In genomic region chr3:188049890-188050530, GRCh38 we compare ENCODE assay signal across 9 cellular contexts.
DNase-seq lines count a peak whose midpoint lies in the region; ATAC-seq and TF ChIP-seq lines count a peak whose summit lies in the region.
"Had no signal": no experiment of that assay in that cellular context is flagged by ENCODE, and none has a peak within 500 bp of the region (broad histone marks: within the 10 kb centered on the region; RNA-seq: fewer than 3 reads in every experiment).

No MANE protein-coding gene starts in this region.

- DNase-seq in activated T-cell treated with anti-CD3 and anti-CD28 coated beads for 1 hour (ENCODE audit: low read depth) (peak; percentile 2), activated T-cell treated with anti-CD3 and anti-CD28 coated beads for 4 hours (no peak), thyroid gland (peak; percentile 13 to 21), NCI-H1105 treated with DMSO at 0.1 percent for 48 hours (lab: John Stamatoyannopoulos, UW) (no peak), foreskin melanocyte (no peak)
- DNase-seq in activated CD8-positive, alpha-beta T cell treated with anti-CD3 and anti-CD28 coated beads for 36 hours, result peak; percentile 47
- DNase-seq: NK-92 treated with Interleukin-12 subunit alpha and Interleukin-12 subunit beta, amount 100 ng/mL, for 24 hours had no signal

- peaks cover 8% of the 10 kb centered on the region for H3K4me1 Mint-ChIP-seq in activated CD8-positive, alpha-beta T cell treated with anti-CD3 and anti-CD28 coated beads for 36 hours (ENCODE audit: low read depth)

- CTCF ChIA-PET in activated CD8-positive, alpha-beta T cell treated with anti-CD3 and anti-CD28 coated beads for 36 hours (lab: Charles Lee), result interaction anchor here (0.9 to 2.7 kb wide), 3 partner anchors 10 to 303 kb away, joined by 3 to 10 read pairs (median 5); no protein-coding TSS in a partner anchor

- H3K9me3 ChIP-seq in gastroesophageal sphincter, result no peaks in the 10 kb centered on the region
- H3K9me3 ChIP-seq in thyroid gland, result no peaks in the 10 kb centered on the region

- TF ChIP-seq EP300 in gastroesophageal sphincter (IDR thresholded peaks at IDR 0.05), result no peak

- no peak overlapping the region for H3K27ac Mint-ChIP-seq in activated CD8-positive, alpha-beta T cell treated with anti-CD3 and anti-CD28 coated beads for 36 hours

- H3K27me3 ChIP-seq in gastroesophageal sphincter (no peaks in the 10 kb centered on the region), thyroid gland (no peaks in the 10 kb centered on the region)

- intact Hi-C loops in activated CD8-positive, alpha-beta T cell treated with anti-CD3 and anti-CD28 coated beads for 36 hours (cut with micrococcal nuclease), result loop anchor here (5.0 kb wide), 1 partner anchor 48 kb away; no protein-coding TSS in a partner anchor
- intact Hi-C loops in thyroid gland (cut with DNase I), result no loop called here

- H3K4me1 ChIP-seq in gastroesophageal sphincter (peaks cover 4 to 57% (median 11%) of the 10 kb centered on the region in 3 donors), thyroid gland (peaks cover 11 to 13% of the 10 kb centered on the region in 2 donors)

- no peak for TF ChIP-seq CTCF in activated CD8-positive, alpha-beta T cell treated with anti-CD3 and anti-CD28 coated beads for 36 hours (IDR thresholded peaks at IDR 0.05)
- TF ChIP-seq CTCF in gastroesophageal sphincter (IDR thresholded peaks at IDR 0.05), result no peak
- TF ChIP-seq CTCF in thyroid gland (IDR thresholded peaks at IDR 0.05), result no peak

- POLR2A ChIA-PET in activated CD8-positive, alpha-beta T cell treated with anti-CD3 and anti-CD28 coated beads for 36 hours (lab: Charles Lee), result interaction anchor here (0.8 to 0.9 kb wide), 2 partner anchors 9 to 180 kb away, joined by 3 to 4 read pairs; no protein-coding TSS in a partner anchor

- H3K9me3 Mint-ChIP-seq in activated CD8-positive, alpha-beta T cell treated with anti-CD3 and anti-CD28 coated beads for 36 hours, result no peaks in the 10 kb centered on the region

- WGBS in gastroesophageal sphincter (ENCODE audit: low coverage in 1 of 2), 2 donors, result 52 to 88% methylated on average over 5 to 8 of the region's 9 CpGs
- 74 to 84% methylated on average over 9 of the region's 9 CpGs for WGBS in thyroid gland, 2 donors

- H3K4me3 ChIP-seq in gastroesophageal sphincter, result no peak overlapping the region
- no peak overlapping the region for H3K4me3 ChIP-seq in thyroid gland (replicated peaks in 1 of 3)

- H3K36me3 Mint-ChIP-seq in activated CD8-positive, alpha-beta T cell treated with anti-CD3 and anti-CD28 coated beads for 36 hours (ENCODE audit: low read depth), result no peaks in the 10 kb centered on the region

- peak overlapping the region in 3 of 4 donors; percentile 22 to 98 (median 91) for H3K27ac ChIP-seq in gastroesophageal sphincter
- peak overlapping the region in 1 of 3 donors; percentile 92 for H3K27ac ChIP-seq in thyroid gland

- TF ChIP-seq POLR2A in gastroesophageal sphincter (IDR thresholded peaks at IDR 0.05) (no peak), thyroid gland (IDR thresholded peaks at IDR 0.05) (no peak)

- no peak overlapping the region for H3K4me3 Mint-ChIP-seq in activated CD8-positive, alpha-beta T cell treated with anti-CD3 and anti-CD28 coated beads for 36 hours

- H3K36me3 ChIP-seq in gastroesophageal sphincter (no peaks in the 10 kb centered on the region), thyroid gland (no peaks in the 10 kb centered on the region)

- H3K27me3 Mint-ChIP-seq in activated CD8-positive, alpha-beta T cell treated with anti-CD3 and anti-CD28 coated beads for 36 hours, result no peaks in the 10 kb centered on the region

- ATAC-seq in activated CD8-positive, alpha-beta T cell treated with anti-CD3 and anti-CD28 coated beads for 36 hours, result peak; percentile 87
- ATAC-seq in gastroesophageal sphincter, result no peak
- no peak for ATAC-seq in GM18870 (IDR thresholded peaks at IDR 0.05; ENCODE audit: unreplicated experiment)

Comparison
In these comparisons a context has a peak if more than half of its experiments do, and no peak if none do; other contexts are left out.
1. DNase-seq: peak in activated T-cell treated with anti-CD3 and anti-CD28 coated beads for 1 hour (single experiment), activated CD8-positive, alpha-beta T cell treated with anti-CD3 and anti-CD28 coated beads for 36 hours (single experiment) and thyroid gland (2 of 2); none in activated T-cell treated with anti-CD3 and anti-CD28 coated beads for 4 hours (single experiment), NCI-H1105 treated with DMSO at 0.1 percent for 48 hours (single experiment) and foreskin melanocyte (single experiment).